In genomic region chr17:78615631-78616030, GRCh38 we compare ENCODE assay signal across 23 cellular contexts. TPM values are rescaled to one million over a fixed set of nuclear protein-coding genes. Genes with fewer than 3 reads are reported as not detected.
"Had no signal": no experiment of that assay in that cellular context is flagged by ENCODE, and none has a peak within 500 bp of the region (broad histone marks: within the 10 kb centered on the region; RNA-seq: fewer than 3 reads in every experiment).

No MANE protein-coding gene starts in this region.

- H3K4me3 ChIP-seq: MG63, SJSA1, SK-N-MC had no signal

- DNase-seq: IMR-90, Karpas-422, KG1, MG63, NCI-H1092, NCI-H1105 treated with DMSO at 0.1 percent for 48 hours, NCI-H1417 treated with DMSO at 0.1 percent for 48 hours, NCI-H146, NCI-H1694 treated with DMSO at 0.1 percent for 48 hours, NCI-H1930, NCI-H2081, NCI-H2107, NCI-H2227 treated with DMSO at 0.1 percent for 48 hours, NCI-H524, NCI-H526 treated with DMSO at 0.1 percent for 48 hours, NCI-H774, Right ventricle myocardium superior, RPMI8226, SIG-M5 had no signal

- H3K9me3 ChIP-seq: MG63, SJSA1 had no signal

- FAIRE-seq: RCC 7860 had no signal

- H3K27ac ChIP-seq: SJSA1, SK-N-MC had no signal

- H3K36me3 ChIP-seq: MG63, SJSA1 had no signal

RNA-seq across cellular contexts. Expression of gene DNAH17, which starts 38.4 kb away (rescaled TPM):
- total RNA-seq: HT-29, IMR-90, Right ventricle myocardium superior, SJSA1 had no signal
- polyA plus RNA-seq: IMR-90 had no signal
